ENCODE assay signal across 21 cellular contexts in genomic region chr1:178927003-178927402, GRCh38. TPM values are rescaled to one million over a fixed set of nuclear protein-coding genes. Genes with fewer than 3 reads are reported as not detected.
DNase-seq lines count a peak whose midpoint lies in the region; ATAC-seq and TF ChIP-seq lines count a peak whose summit lies in the region.
"Had no signal": no experiment of that assay in that cellular context is flagged by ENCODE, and none has a peak within 500 bp of the region (broad histone marks: within the 10 kb centered on the region; RNA-seq: fewer than 3 reads in every experiment).

No MANE protein-coding gene starts in this region.

- no peaks in the 10 kb centered on the region for H3K27me3 ChIP-seq in endodermal cell (ENCODE audit: control insufficient read depth, insufficient read depth, low read length, poor library complexity, severe bottlenecking)
- H3K27me3 ChIP-seq in stomach smooth muscle (ENCODE audit: control insufficient read depth in 1 of 2, insufficient read depth in 2 of 2, low read length in 2 of 2): no peaks in the 10 kb centered on the region
- H3K27me3 ChIP-seq in adrenal gland: no peaks in the 10 kb centered on the region
- H3K27me3 ChIP-seq: Peyer's patch had no signal

- H3K9ac ChIP-seq in endodermal cell (ENCODE audit: extremely low read depth, low read length, poor library complexity, severe bottlenecking): no peak overlapping the region
- H3K9ac ChIP-seq in stomach smooth muscle (ENCODE audit: low read length in 2 of 2): no peak overlapping the region
- H3K9ac ChIP-seq: SK-N-SH had no signal

- H3K4me3 ChIP-seq in endodermal cell (ENCODE audit: low read length): peak overlapping the region; percentile 25
- H3K4me3 ChIP-seq in stomach smooth muscle (ENCODE audit: low read length in 2 of 2): no peak overlapping the region
- H3K4me3 ChIP-seq in adrenal gland: no peak overlapping the region
- H3K4me3 ChIP-seq in foreskin fibroblast (ENCODE audit: low read depth in 1 of 2, low read length in 2 of 2): no peak overlapping the region
- H3K4me3 ChIP-seq: Peyer's patch had no signal

- 86 to 94% methylated on average over 4 of the region's 4 CpGs for WGBS in endodermal cell (ENCODE audit: insufficient coverage in 1 of 2, insufficient read length in 1 of 2), 2 experiments
- 88 to 97% (median 92%) methylated on average over 4 of the region's 4 CpGs for WGBS in adrenal gland, 4 donors

- H3K36me3 ChIP-seq in endodermal cell (ENCODE audit: control insufficient read depth, insufficient read depth, low read length) (peaks cover 12% of the 10 kb centered on the region), stomach smooth muscle (ENCODE audit: control insufficient read depth in 2 of 2, insufficient read depth in 2 of 2, low read length in 2 of 2) (no peaks in the 10 kb centered on the region), adrenal gland (replicated peaks in 1 of 2) (no peaks in the 10 kb centered on the region)
- H3K36me3 ChIP-seq: Peyer's patch had no signal

- H3K9me3 ChIP-seq in endodermal cell (ENCODE audit: control insufficient read depth, low read length) (peaks cover 20% of the 10 kb centered on the region), stomach smooth muscle (ENCODE audit: control insufficient read depth in 2 of 2, low read length in 2 of 2) (no peaks in the 10 kb centered on the region), adrenal gland (replicated peaks in 1 of 3) (peaks cover 0 to 5% (median 0%) of the 10 kb centered on the region in 3 donors)
- H3K9me3 ChIP-seq: Peyer's patch, SK-N-SH had no signal

- no peak for TF ChIP-seq POLR2A in adrenal gland (IDR thresholded peaks at IDR 0.05)

- DNase-seq in endodermal cell (no peak), memory B cell (ENCODE audit: low spot score in 2 of 2) (no peak), adrenal gland (no peak), foreskin fibroblast (no peak)
- DNase-seq: ACHN; DMS79; H7; KBM-7; NCI-H1105 treated with DMSO at 0.1 percent for 48 hours; NCI-H187; NCI-H2107; NCI-H510A; NCI-H748 treated with DMSO at 0.1 percent for 48 hours; NK-92 treated with Interleukin-12 subunit alpha and Interleukin-12 subunit beta, amount 100 ng/mL, for 24 hours; Peyer's patch; SHP77; SK-N-SH had no signal

- no peak overlapping the region for H3K27ac ChIP-seq in endodermal cell (ENCODE audit: low read depth, low read length)
- H3K27ac ChIP-seq in stomach smooth muscle (ENCODE audit: low read length): peak overlapping the region; percentile 26
- H3K27ac ChIP-seq in adrenal gland: no peak overlapping the region
- H3K27ac ChIP-seq: C4-2B, Peyer's patch had no signal

- TF ChIP-seq CTCF in endodermal cell (conservative IDR thresholded peaks at IDR 0.05) (no peak), adrenal gland (IDR thresholded peaks at IDR 0.05) (no peak), foreskin fibroblast (IDR thresholded peaks at IDR 0.05; ENCODE audit: low read depth, low read length) (no peak)

- intact Hi-C loops in adrenal gland (cut with DNase I): no loop called here

- peaks cover 11% of the 10 kb centered on the region for H3K36me3 Mint-ChIP-seq in IgD-negative memory B cell
- peaks cover 23% of the 10 kb centered on the region for H3K36me3 Mint-ChIP-seq in endodermal cell (ENCODE audit: low read depth)
- peaks cover 12% of the 10 kb centered on the region for H3K36me3 Mint-ChIP-seq in memory B cell

- ATAC-seq in memory B cell (ENCODE audit: low read depth) (no peak), HG03139 (IDR thresholded peaks at IDR 0.05; ENCODE audit: unreplicated experiment) (no peak)

- H3K4me1 Mint-ChIP-seq in IgD-negative memory B cell (peaks cover 69 to 86% (median 80%) of the 10 kb centered on the region in 3 donors), endodermal cell (peaks cover 37% of the 10 kb centered on the region), memory B cell (peaks cover 44% of the 10 kb centered on the region)

- H3K27ac Mint-ChIP-seq in IgD-negative memory B cell: peak overlapping the region; percentile 27 to 88 (median 70)
- H3K27ac Mint-ChIP-seq in endodermal cell: no peak overlapping the region
- H3K27ac Mint-ChIP-seq in memory B cell: peak overlapping the region; percentile 67

- H3K9me3 Mint-ChIP-seq in IgD-negative memory B cell: peaks cover 2 to 19% (median 4%) of the 10 kb centered on the region in 3 donors
- peaks cover 5% of the 10 kb centered on the region for H3K9me3 Mint-ChIP-seq in endodermal cell
- peaks cover 1% of the 10 kb centered on the region for H3K9me3 Mint-ChIP-seq in memory B cell

- no peaks in the 10 kb centered on the region for H3K27me3 Mint-ChIP-seq in IgD-negative memory B cell
- H3K27me3 Mint-ChIP-seq in endodermal cell (ENCODE audit: insufficient read depth): no peaks in the 10 kb centered on the region
- H3K27me3 Mint-ChIP-seq in memory B cell: no peaks in the 10 kb centered on the region

- peaks cover 9% of the 10 kb centered on the region for H3K4me1 ChIP-seq in endodermal cell (ENCODE audit: control insufficient read depth, insufficient read depth, low read length)
- peaks cover 27% of the 10 kb centered on the region for H3K4me1 ChIP-seq in stomach smooth muscle (ENCODE audit: control insufficient read depth, insufficient read depth, low read length)
- no peaks in the 10 kb centered on the region for H3K4me1 ChIP-seq in adrenal gland (replicated peaks in 1 of 2)
- H3K4me1 ChIP-seq: Peyer's patch had no signal

- H3K4me3 Mint-ChIP-seq in IgD-negative memory B cell: peak overlapping the region in 1 of 4 donors; percentile 44
- H3K4me3 Mint-ChIP-seq in endodermal cell: no peak overlapping the region
- no peak overlapping the region for H3K4me3 Mint-ChIP-seq in memory B cell

RNA-seq across cellular contexts. Expression of gene ANGPTL1, which starts 56.1 kb away (rescaled TPM):
- polyA plus RNA-seq in IgD-negative memory B cell (0.58 TPM), adrenal gland (10 to 100 TPM in 2 of 3 donors, 1 to 10 TPM in 1; 8.3 to 81.1 (median 21.4) TPM)
- total RNA-seq in endodermal cell (not detected), adrenal gland (100 to 1,000 TPM in 1 of 8 donors, 10 to 100 TPM in 7; 59.9 to 106 (median 69.9) TPM)
- polyA plus RNA-seq in endodermal cell (2013, experiment 1 of 2): 1.2 TPM
- polyA plus RNA-seq in endodermal cell (2013, experiment 2 of 2): 0.99 TPM
- total RNA-seq: H7 had no signal
- polyA plus RNA-seq: SK-N-SH had no signal

Comparison
In these comparisons a context has a peak if more than half of its experiments do, and no peak if none do; other contexts are left out.
1. RNA of gene ANGPTL1, which starts 56.1 kb away (total RNA-seq): 59.9 to 106 TPM in adrenal gland; not detected in endodermal cell; every median in the first group is over 10 times any median in the second.